In the genomic region with DNA sequence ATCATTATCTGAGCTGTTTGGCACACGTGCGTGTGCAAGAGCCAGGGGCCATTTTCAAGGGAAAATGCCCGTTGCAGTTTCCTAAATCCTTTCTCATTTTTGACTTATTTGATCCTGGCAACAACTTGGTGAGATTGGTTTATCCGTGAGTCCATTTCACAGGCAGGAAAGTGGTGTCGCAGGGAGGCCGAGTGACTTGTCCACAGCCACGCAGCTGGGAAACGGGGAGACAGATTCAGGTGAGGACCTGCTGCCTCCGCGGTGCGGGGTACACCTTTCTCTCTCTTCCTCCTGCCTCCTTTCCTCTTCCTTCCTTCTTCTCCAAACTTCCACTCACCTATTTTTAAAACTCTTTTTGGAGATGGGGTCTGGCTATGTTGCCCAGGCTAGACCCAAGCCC, we compare ENCODE assay signal across 1 cellular context.
TF ChIP-seq lines count a peak whose summit lies in the region.

No MANE protein-coding gene starts in this region.

TF ChIP-seq in HepG2, 621 proteins besides CTCF, POLR2A, EP300 and RAD21 (continued from another document):
- TF ChIP-seq, protein P1, sequence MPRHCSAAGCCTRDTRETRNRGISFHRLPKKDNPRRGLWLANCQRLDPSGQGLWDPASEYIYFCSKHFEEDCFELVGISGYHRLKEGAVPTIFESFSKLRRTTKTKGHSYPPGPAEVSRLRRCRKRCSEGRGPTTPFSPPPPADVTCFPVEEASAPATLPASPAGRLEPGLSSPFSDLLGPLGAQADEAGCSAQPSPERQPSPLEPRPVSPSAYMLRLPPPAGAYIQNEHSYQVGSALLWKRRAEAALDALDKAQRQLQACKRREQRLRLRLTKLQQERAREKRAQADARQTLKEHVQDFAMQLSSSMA (CRISPR knock-in tag; IDR thresholded peaks at IDR 0.05) = no peak
- TF ChIP-seq, protein P2, sequence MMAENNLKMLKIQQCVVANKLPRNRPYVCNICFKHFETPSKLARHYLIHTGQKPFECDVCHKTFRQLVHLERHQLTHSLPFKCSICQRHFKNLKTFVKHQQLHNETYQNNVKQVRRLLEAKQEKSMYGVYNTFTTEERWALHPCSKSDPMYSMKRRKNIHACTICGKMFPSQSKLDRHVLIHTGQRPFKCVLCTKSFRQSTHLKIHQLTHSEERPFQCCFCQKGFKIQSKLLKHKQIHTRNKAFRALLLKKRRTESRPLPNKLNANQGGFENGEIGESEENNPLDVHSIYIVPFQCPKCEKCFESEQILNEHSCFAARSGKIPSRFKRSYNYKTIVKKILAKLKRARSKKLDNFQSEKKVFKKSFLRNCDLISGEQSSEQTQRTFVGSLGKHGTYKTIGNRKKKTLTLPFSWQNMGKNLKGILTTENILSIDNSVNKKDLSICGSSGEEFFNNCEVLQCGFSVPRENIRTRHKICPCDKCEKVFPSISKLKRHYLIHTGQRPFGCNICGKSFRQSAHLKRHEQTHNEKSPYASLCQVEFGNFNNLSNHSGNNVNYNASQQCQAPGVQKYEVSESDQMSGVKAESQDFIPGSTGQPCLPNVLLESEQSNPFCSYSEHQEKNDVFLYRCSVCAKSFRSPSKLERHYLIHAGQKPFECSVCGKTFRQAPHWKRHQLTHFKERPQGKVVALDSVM (CRISPR knock-in tag; IDR thresholded peaks at IDR 0.05) = no peak
- TF ChIP-seq SALL1 (CRISPR knock-in tag; IDR thresholded peaks at IDR 0.05) = no peak
- TF ChIP-seq, protein P3, sequence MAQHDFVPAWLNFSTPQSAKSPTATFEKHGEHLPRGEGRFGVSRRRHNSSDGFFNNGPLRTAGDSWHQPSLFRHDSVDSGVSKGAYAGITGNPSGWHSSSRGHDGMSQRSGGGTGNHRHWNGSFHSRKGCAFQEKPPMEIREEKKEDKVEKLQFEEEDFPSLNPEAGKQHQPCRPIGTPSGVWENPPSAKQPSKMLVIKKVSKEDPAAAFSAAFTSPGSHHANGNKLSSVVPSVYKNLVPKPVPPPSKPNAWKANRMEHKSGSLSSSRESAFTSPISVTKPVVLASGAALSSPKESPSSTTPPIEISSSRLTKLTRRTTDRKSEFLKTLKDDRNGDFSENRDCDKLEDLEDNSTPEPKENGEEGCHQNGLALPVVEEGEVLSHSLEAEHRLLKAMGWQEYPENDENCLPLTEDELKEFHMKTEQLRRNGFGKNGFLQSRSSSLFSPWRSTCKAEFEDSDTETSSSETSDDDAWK (CRISPR knock-in tag; IDR thresholded peaks at IDR 0.05) = no peak
- TF ChIP-seq PLRG1 (conservative IDR thresholded peaks at IDR 0.05) = no peak
- TF ChIP-seq, protein P4, sequence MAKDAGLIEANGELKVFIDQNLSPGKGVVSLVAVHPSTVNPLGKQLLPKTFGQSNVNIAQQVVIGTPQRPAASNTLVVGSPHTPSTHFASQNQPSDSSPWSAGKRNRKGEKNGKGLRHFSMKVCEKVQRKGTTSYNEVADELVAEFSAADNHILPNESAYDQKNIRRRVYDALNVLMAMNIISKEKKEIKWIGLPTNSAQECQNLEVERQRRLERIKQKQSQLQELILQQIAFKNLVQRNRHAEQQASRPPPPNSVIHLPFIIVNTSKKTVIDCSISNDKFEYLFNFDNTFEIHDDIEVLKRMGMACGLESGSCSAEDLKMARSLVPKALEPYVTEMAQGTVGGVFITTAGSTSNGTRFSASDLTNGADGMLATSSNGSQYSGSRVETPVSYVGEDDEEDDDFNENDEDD (CRISPR knock-in tag; IDR thresholded peaks at IDR 0.05; ENCODE audit: borderline replicate concordance) = no peak
- TF ChIP-seq ZNF12 (CRISPR knock-in tag; IDR thresholded peaks at IDR 0.05) = no peak
- TF ChIP-seq, protein P5, sequence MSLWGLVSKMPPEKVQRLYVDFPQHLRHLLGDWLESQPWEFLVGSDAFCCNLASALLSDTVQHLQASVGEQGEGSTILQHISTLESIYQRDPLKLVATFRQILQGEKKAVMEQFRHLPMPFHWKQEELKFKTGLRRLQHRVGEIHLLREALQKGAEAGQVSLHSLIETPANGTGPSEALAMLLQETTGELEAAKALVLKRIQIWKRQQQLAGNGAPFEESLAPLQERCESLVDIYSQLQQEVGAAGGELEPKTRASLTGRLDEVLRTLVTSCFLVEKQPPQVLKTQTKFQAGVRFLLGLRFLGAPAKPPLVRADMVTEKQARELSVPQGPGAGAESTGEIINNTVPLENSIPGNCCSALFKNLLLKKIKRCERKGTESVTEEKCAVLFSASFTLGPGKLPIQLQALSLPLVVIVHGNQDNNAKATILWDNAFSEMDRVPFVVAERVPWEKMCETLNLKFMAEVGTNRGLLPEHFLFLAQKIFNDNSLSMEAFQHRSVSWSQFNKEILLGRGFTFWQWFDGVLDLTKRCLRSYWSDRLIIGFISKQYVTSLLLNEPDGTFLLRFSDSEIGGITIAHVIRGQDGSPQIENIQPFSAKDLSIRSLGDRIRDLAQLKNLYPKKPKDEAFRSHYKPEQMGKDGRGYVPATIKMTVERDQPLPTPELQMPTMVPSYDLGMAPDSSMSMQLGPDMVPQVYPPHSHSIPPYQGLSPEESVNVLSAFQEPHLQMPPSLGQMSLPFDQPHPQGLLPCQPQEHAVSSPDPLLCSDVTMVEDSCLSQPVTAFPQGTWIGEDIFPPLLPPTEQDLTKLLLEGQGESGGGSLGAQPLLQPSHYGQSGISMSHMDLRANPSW (CRISPR knock-in tag; IDR thresholded peaks at IDR 0.05; ENCODE audit: borderline replicate concordance) = no peak
- TF ChIP-seq, protein P6, sequence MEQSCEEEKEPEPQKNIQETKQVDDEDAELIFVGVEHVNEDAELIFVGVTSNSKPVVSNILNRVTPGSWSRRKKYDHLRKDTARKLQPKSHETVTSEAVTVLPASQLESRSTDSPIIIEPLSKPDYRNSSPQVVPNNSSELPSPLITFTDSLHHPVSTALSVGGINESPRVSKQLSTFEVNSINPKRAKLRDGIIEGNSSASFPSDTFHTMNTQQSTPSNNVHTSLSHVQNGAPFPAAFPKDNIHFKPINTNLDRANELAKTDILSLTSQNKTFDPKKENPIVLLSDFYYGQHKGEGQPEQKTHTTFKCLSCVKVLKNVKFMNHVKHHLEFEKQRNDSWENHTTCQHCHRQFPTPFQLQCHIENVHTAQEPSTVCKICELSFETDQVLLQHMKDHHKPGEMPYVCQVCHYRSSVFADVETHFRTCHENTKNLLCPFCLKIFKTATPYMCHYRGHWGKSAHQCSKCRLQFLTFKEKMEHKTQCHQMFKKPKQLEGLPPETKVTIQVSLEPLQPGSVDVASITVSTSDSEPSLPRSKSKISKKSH (CRISPR knock-in tag; IDR thresholded peaks at IDR 0.05; ENCODE audit: borderline replicate concordance) = no peak
- TF ChIP-seq GATA4 (IDR thresholded peaks at IDR 0.05; ENCODE audit: borderline replicate concordance, low read depth) = no peak
- TF ChIP-seq ZNF660 (CRISPR knock-in tag; IDR thresholded peaks at IDR 0.05; ENCODE audit: borderline replicate concordance, low read depth) = no peak
- TF ChIP-seq HHEX (CRISPR knock-in tag; IDR thresholded peaks at IDR 0.05) = no peak
- TF ChIP-seq ZNF720 (CRISPR knock-in tag; IDR thresholded peaks at IDR 0.05) = no peak
- TF ChIP-seq NR2F6 (IDR thresholded peaks at IDR 0.05) = no peak
- TF ChIP-seq NR2F6 (CRISPR knock-in tag; IDR thresholded peaks at IDR 0.05) = no peak
- no peak for TF ChIP-seq ZNF251 (CRISPR knock-in tag; IDR thresholded peaks at IDR 0.05)
- TF ChIP-seq, protein P7, sequence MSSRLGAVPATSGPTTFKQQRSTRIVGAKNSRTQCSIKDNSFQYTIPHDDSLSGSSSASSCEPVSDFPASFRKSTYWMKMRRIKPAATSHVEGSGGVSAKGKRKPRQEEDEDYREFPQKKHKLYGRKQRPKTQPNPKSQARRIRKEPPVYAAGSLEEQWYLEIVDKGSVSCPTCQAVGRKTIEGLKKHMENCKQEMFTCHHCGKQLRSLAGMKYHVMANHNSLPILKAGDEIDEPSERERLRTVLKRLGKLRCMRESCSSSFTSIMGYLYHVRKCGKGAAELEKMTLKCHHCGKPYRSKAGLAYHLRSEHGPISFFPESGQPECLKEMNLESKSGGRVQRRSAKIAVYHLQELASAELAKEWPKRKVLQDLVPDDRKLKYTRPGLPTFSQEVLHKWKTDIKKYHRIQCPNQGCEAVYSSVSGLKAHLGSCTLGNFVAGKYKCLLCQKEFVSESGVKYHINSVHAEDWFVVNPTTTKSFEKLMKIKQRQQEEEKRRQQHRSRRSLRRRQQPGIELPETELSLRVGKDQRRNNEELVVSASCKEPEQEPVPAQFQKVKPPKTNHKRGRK (CRISPR knock-in tag; IDR thresholded peaks at IDR 0.05) = no peak
- TF ChIP-seq SYNCRIP (IDR thresholded peaks at IDR 0.05; ENCODE audit: insufficient read depth, low read depth, low read length) = no peak
- no peak for TF ChIP-seq BHLHE40 (IDR thresholded peaks at IDR 0.05; ENCODE audit: low read length)
- TF ChIP-seq IKZF1 (IDR thresholded peaks at IDR 0.05) = no peak
- 0 out of 2 replicates have a peak, but pooled peaks have one; percentile 5 for TF ChIP-seq SOX13 (IDR thresholded peaks at IDR 0.05)
- TF ChIP-seq SOX13 (CRISPR knock-in tag; conservative IDR thresholded peaks at IDR 0.05 in 1 of 2, IDR thresholded peaks at IDR 0.05 in 1 of 2) = no peak
- TF ChIP-seq KLF12 (CRISPR knock-in tag; IDR thresholded peaks at IDR 0.05; ENCODE audit: borderline replicate concordance) = no peak
- no peak for TF ChIP-seq ETV5 (CRISPR knock-in tag; IDR thresholded peaks at IDR 0.05; ENCODE audit: borderline replicate concordance)
- TF ChIP-seq NR2C2 (CRISPR knock-in tag; IDR thresholded peaks at IDR 0.05; ENCODE audit: borderline replicate concordance) = no peak
- TF ChIP-seq, protein P8, sequence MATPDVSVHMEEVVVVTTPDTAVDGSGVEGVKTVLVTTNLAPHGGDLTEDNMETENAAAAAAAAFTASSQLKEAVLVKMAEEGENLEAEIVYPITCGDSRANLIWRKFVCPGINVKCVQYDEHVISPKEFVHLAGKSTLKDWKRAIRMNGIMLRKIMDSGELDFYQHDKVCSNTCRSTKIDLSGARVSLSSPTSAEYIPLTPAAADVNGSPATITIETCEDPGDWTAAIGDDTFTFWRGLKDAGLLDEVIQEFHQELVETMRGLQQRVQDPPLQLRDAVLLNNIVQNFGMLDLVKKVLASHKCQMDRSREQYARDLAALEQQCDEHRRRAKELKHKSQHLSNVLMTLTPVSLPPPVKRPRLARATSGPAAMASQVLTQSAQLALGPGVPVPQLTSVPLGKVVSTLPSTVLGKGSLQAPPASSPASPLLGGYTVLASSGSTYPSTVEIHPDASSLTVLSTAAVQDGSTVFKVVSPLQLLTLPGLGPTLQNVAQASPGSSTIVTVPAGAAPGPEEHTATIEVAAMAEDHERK (CRISPR knock-in tag; IDR thresholded peaks at IDR 0.05; ENCODE audit: low read depth) = no peak
- TF ChIP-seq, protein P9, sequence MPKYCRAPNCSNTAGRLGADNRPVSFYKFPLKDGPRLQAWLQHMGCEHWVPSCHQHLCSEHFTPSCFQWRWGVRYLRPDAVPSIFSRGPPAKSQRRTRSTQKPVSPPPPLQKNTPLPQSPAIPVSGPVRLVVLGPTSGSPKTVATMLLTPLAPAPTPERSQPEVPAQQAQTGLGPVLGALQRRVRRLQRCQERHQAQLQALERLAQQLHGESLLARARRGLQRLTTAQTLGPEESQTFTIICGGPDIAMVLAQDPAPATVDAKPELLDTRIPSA (CRISPR knock-in tag; IDR thresholded peaks at IDR 0.05; ENCODE audit: borderline replicate concordance) = 0 out of 2 replicates have a peak, but pooled peaks have one; percentile 2
- no peak for TF ChIP-seq SALL2 (CRISPR knock-in tag; IDR thresholded peaks at IDR 0.05)
- TF ChIP-seq, protein P10, sequence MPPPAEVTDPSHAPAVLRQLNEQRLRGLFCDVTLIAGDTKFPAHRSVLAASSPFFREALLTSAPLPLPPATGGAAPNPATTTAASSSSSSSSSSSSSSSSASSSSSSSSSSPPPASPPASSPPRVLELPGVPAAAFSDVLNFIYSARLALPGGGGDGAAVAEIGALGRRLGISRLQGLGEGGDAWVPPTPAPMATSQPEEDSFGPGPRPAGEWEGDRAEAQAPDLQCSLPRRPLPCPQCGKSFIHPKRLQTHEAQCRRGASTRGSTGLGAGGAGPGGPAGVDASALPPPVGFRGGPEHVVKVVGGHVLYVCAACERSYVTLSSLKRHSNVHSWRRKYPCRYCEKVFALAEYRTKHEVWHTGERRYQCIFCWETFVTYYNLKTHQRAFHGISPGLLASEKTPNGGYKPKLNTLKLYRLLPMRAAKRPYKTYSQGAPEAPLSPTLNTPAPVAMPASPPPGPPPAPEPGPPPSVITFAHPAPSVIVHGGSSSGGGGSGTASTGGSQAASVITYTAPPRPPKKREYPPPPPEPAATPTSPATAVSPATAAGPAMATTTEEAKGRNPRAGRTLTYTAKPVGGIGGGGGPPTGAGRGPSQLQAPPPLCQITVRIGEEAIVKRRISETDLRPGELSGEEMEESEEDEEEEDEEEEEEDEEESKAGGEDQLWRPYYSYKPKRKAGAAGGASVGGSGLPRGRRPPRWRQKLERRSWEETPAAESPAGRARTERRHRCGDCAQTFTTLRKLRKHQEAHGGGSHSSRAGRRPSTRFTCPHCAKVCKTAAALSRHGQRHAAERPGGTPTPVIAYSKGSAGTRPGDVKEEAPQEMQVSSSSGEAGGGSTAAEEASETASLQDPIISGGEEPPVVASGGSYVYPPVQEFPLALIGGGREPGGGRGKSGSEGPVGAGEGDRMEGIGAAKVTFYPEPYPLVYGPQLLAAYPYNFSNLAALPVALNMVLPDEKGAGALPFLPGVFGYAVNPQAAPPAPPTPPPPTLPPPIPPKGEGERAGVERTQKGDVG (CRISPR knock-in tag; IDR thresholded peaks at IDR 0.05; ENCODE audit: borderline replicate concordance) = no peak
- TF ChIP-seq ZNF629 (CRISPR knock-in tag; conservative IDR thresholded peaks at IDR 0.05) = peak; percentile 72
- 0 out of 2 replicates have a peak, but pooled peaks have one; percentile 7 for TF ChIP-seq ZNF572 (CRISPR knock-in tag; IDR thresholded peaks at IDR 0.05)
- no peak for TF ChIP-seq SRSF1 (optimal IDR thresholded peaks at IDR 0.05; ENCODE audit: low read depth, low read length)
- TF ChIP-seq SP1 (IDR thresholded peaks at IDR 0.05) = no peak
- TF ChIP-seq SP1 (CRISPR knock-in tag; IDR thresholded peaks at IDR 0.05) = no peak
